ENCODE assay signal across 8 cellular contexts in the genomic region with DNA sequence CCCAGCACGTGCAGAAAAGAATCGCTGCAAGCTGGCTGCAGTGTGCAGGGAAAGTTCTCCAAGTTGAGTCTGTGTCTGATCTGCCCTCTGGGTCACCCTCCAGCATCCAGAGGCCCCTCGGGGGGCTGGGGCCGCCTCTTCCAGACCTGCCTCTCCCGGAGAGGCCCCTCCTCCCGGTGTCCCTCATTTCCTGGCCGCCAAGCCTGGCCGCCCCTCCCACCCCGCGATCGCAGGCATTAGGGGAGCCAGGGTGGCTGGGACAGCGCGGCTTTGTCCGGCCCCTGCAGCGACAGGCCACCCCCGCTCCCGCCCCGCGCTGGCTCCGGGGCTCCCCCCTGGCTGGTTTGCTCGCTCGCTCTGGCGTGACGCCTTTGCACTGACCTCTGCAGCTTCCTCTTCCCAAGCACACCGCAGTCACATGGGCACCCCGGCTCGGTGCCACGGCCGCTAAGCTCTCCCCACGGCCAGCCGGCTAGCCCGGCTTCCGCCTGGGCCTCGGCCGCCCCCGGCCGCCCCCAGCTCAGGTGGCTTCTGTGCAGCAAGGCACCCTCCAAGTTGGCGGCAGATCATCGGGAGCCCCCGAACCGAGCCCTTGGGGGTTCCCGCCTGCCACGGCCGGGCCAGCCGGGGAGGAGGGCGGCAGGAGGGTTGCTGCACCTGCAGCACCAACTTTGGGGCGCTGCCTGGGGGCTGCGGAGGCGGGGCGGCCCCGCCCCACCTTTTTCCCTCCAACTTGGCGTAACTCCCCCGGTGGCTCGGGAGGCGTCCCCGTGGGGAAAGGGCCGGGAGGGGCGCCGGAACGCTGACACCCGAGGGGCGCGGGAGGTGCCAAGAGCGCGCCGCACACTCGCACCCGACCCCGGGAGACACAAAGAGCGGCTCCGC. TPM values are rescaled to one million over a fixed set of nuclear protein-coding genes. Genes with fewer than 3 reads are reported as not detected.
DNase-seq lines count a peak whose midpoint lies in the region; ATAC-seq, FAIRE-seq and TF ChIP-seq lines count a peak whose summit lies in the region.

No MANE protein-coding gene starts in this region.

- peaks cover 29% of the 10 kb centered on the region for H3K4me1 Mint-ChIP-seq in type B pancreatic cell (ENCODE audit: unreplicated experiment)

- peaks cover 5% of the 10 kb centered on the region for H3K36me3 Mint-ChIP-seq in type B pancreatic cell

- no peak for TF ChIP-seq EP300 in neural cell (conservative IDR thresholded peaks at IDR 0.05; ENCODE audit: poor library complexity, severe bottlenecking)

- peaks cover 18% of the 10 kb centered on the region; the same call in 1 of the 2 replicates for H3K4me1 ChIP-seq in PC-3 (ENCODE audit: insufficient read depth, low read length)

- H3K79me2 ChIP-seq in PC-3 (ENCODE audit: low read length) (no peaks in the 10 kb centered on the region), neural cell (replicated peaks; ENCODE audit: insufficient read depth, low read length) (no peaks in the 10 kb centered on the region)

- H4K20me1 ChIP-seq in PC-3 (ENCODE audit: low read length) (no peaks in the 10 kb centered on the region), neural cell (ENCODE audit: insufficient read depth) (no peaks in the 10 kb centered on the region)

- POLR2A ChIA-PET in PC-3 (lab: Charles Lee; ENCODE audit: unreplicated experiment), result no interaction called here

- no peak for TF ChIP-seq RAD21 in neural cell (conservative IDR thresholded peaks at IDR 0.05)

- peaks cover 7% of the 10 kb centered on the region for H3K27me3 Mint-ChIP-seq in type B pancreatic cell

- peak overlapping the region; percentile 84 for H3K4me3 Mint-ChIP-seq in type B pancreatic cell

- H3F3A ChIP-seq in PC-3 (ENCODE audit: low read length, unreplicated experiment), result no peaks in the 10 kb centered on the region
- no peaks in the 10 kb centered on the region for H3F3A ChIP-seq in neural cell (ENCODE audit: insufficient read depth, low read length, poor library complexity, severe bottlenecking)

- no peaks in the 10 kb centered on the region for H3K9me2 ChIP-seq in PC-3 (replicated peaks; ENCODE audit: low read length)
- H3K9me2 ChIP-seq in neural cell (ENCODE audit: insufficient read depth, low read length), result no peaks in the 10 kb centered on the region

- no peak for FAIRE-seq in D721Med (lab: Jason Lieb, UNC)

- no TSS peak for BruUV-seq in PC-3 (replicated peaks; lab: Mats Ljungman, UMichigan)

- H3K36me3 ChIP-seq in PC-3 (ENCODE audit: low read depth, low read length) (peaks cover 4% of the 10 kb centered on the region), neural cell (ENCODE audit: insufficient read depth, low read length) (no peaks in the 10 kb centered on the region)

- no peaks in the 10 kb centered on the region for H3K27me3 ChIP-seq in PC-3 (ENCODE audit: low read length)
- peaks cover 4% of the 10 kb centered on the region for H3K27me3 ChIP-seq in neural cell (ENCODE audit: insufficient read depth, low read depth, low read length)

- H3K27ac Mint-ChIP-seq in type B pancreatic cell, result peak overlapping the region; percentile 71

- intact Hi-C loops in PC-3 (cut with micrococcal nuclease), result loop anchor here (5.0 kb wide), 1 partner anchor 90 kb away; the partner anchor contains the start of gene ORAI1

- peak overlapping the region; percentile 89 for H3K4me3 ChIP-seq in PC-3 (ENCODE audit: low read length)
- peak overlapping the region; percentile 70 for H3K4me3 ChIP-seq in neural cell (ENCODE audit: low read length)

- H3K9ac ChIP-seq in PC-3 (ENCODE audit: low read length), result peak overlapping the region; percentile 64
- H3K9ac ChIP-seq in neural cell (ENCODE audit: low read length), result peak overlapping the region; percentile 66

- no peaks in the 10 kb centered on the region for H3K9me3 Mint-ChIP-seq in type B pancreatic cell

- CTCF ChIA-PET in PC-3 (lab: Charles Lee), result interaction anchor here (0.5 to 1.2 kb wide), 3 partner anchors 16 to 124 kb away, joined by 3 to 7 read pairs (median 5); no protein-coding TSS in a partner anchor

- peak overlapping the region; percentile 73 for H2AFZ ChIP-seq in PC-3 (ENCODE audit: low read length)
- H2AFZ ChIP-seq in neural cell (ENCODE audit: low read depth, low read length), result no peak overlapping the region

- TF ChIP-seq CTCF in D721Med (IDR thresholded peaks at IDR 0.05; ENCODE audit: insufficient read depth, missing control alignments) (no peak), PC-3 (conservative IDR thresholded peaks at IDR 0.05; ENCODE audit: low read depth, low read length) (no peak), neural cell (IDR thresholded peaks at IDR 0.05; ENCODE audit: poor library complexity, severe bottlenecking) (no peak), type B pancreatic cell (conservative IDR thresholded peaks at IDR 0.05) (no peak)

- no peaks in the 10 kb centered on the region for H3K9me3 ChIP-seq in PC-3 (ENCODE audit: low read length)
- H3K9me3 ChIP-seq in neural cell (ENCODE audit: low read length), result no peaks in the 10 kb centered on the region

- H3K27ac ChIP-seq in PC-3 (ENCODE audit: low read length), result no peak overlapping the region
- H3K27ac ChIP-seq in neural cell (ENCODE audit: low read length), result peak overlapping the region; percentile 80

- H3K4me2 ChIP-seq in PC-3 (ENCODE audit: low read length) (peak overlapping the region; percentile 85), neural cell (ENCODE audit: low read length) (peak overlapping the region; percentile 66)

- peak; percentile 63 for ATAC-seq in GM19463 (IDR thresholded peaks at IDR 0.05; ENCODE audit: unreplicated experiment)
- ATAC-seq in HG03558 (IDR thresholded peaks at IDR 0.05; ENCODE audit: extremely low read depth, unreplicated experiment), result peak; percentile 40
- peak; percentile 78 for ATAC-seq in PC-3

- peak; percentile 56 for DNase-seq in D721Med (ENCODE audit: insufficient read length, low spot score)
- DNase-seq in PC-3, result peak; percentile 66
- peak; percentile 26 for DNase-seq in activated effector memory CD4-positive, alpha-beta T cell treated with Interleukin-2 at 50 U/mL for 16 hours
- DNase-seq in foreskin melanocyte, result peak; percentile 28
- DNase-seq in type B pancreatic cell (ENCODE audit: extremely low spot score, unreplicated experiment), result peak; percentile 77

TF ChIP-seq in neural cell, 6 proteins besides CTCF, POLR2A, EP300 and RAD21:
- TF ChIP-seq POLR2AphosphoS5 (IDR thresholded peaks at IDR 0.05) (no peak), EZH2 (IDR thresholded peaks at IDR 0.05; ENCODE audit: borderline replicate concordance, insufficient read depth, low read length, poor library complexity, severe bottlenecking) (no peak), TAF1 (IDR thresholded peaks at IDR 0.05; ENCODE audit: low read depth) (no peak), MXI1 (conservative IDR thresholded peaks at IDR 0.05; ENCODE audit: poor library complexity, severe bottlenecking) (no peak)

RNA-seq across cellular contexts. Expression of gene KDM2B, which starts 43.7 kb away (rescaled TPM):
- total RNA-seq in PC-3 (2014; rRNA removed) (52.5 and 72.3 TPM in 2 replicates), type B pancreatic cell (ENCODE audit: low replicate concordance) (36.9 and 51.7 TPM in 2 replicates)
- polyA plus RNA-seq in neural cell, result 85.5 and 93.8 TPM in 2 replicates
- polyA minus RNA-seq in neural cell, result 76.6 and 96.2 TPM in 2 replicates

Comparison
In these comparisons a context has a peak if more than half of its experiments do, and no peak if none do; other contexts are left out.
1. DNase-seq: peak in every context shown above with its lines; median percentile 77 in type B pancreatic cell; 66 in PC-3; 56 in D721Med; 28 in foreskin melanocyte; 26 in activated effector memory CD4-positive, alpha-beta T cell treated with Interleukin-2 at 50 U/mL for 16 hours.